11 cellular contexts compared by ENCODE assay signal in genomic region chr7:129781856-129782256, GRCh38.
DNase-seq lines count a peak whose midpoint lies in the region; FAIRE-seq and TF ChIP-seq lines count a peak whose summit lies in the region.
"Had no signal": no experiment of that assay in that cellular context is flagged by ENCODE, and none has a peak within 500 bp of the region (broad histone marks: within the 10 kb centered on the region; RNA-seq: fewer than 3 reads in every experiment).

No MANE protein-coding gene starts in this region.

- peak overlapping the region; percentile 65 for H3K4me3 ChIP-seq in iPS-18a (ENCODE audit: low read length)
- H3K4me3 ChIP-seq in thymus (ENCODE audit: low read length): peak overlapping the region; percentile 24

- H3K9me3 ChIP-seq in iPS-18a (ENCODE audit: control insufficient read depth, low read depth, low read length) (no peaks in the 10 kb centered on the region), thymus (ENCODE audit: control insufficient read depth) (peaks cover 2% of the 10 kb centered on the region)

- peaks cover 41% of the 10 kb centered on the region for H3K4me1 Mint-ChIP-seq in activated naive CD4-positive, alpha-beta T cell treated with anti-CD3 and anti-CD28 coated beads, Interleukin-2, amount 50 U/mL, for 24 hours
- peaks cover 7% of the 10 kb centered on the region for H3K4me1 Mint-ChIP-seq in endothelial cell (ENCODE audit: unreplicated experiment)

- H3K36me3 Mint-ChIP-seq in activated naive CD4-positive, alpha-beta T cell treated with anti-CD3 and anti-CD28 coated beads, Interleukin-2, amount 50 U/mL, for 24 hours: no peaks in the 10 kb centered on the region
- H3K36me3 Mint-ChIP-seq in endothelial cell (ENCODE audit: low read depth, unreplicated experiment): no peaks in the 10 kb centered on the region

- H3K36me3 ChIP-seq in iPS-18a (ENCODE audit: control insufficient read depth, low read depth, low read length) (no peaks in the 10 kb centered on the region), thymus (ENCODE audit: control insufficient read depth, insufficient read depth) (no peaks in the 10 kb centered on the region)

- H3K4me1 ChIP-seq in iPS-18a (ENCODE audit: control insufficient read depth, low read depth, low read length) (peaks cover 35% of the 10 kb centered on the region), thymus (ENCODE audit: control insufficient read depth, insufficient read depth, low read length) (peaks cover 6% of the 10 kb centered on the region)

- no peak for TF ChIP-seq POLR2A in H54 (IDR thresholded peaks at IDR 0.05; ENCODE audit: low read depth, low read length)

- peaks cover 94% of the 10 kb centered on the region for H3K27me3 ChIP-seq in iPS-18a (ENCODE audit: control insufficient read depth, insufficient read depth, low read length)
- peaks cover 92% of the 10 kb centered on the region for H3K27me3 ChIP-seq in thymus (ENCODE audit: control insufficient read depth, insufficient read depth)

- H3K4me3 Mint-ChIP-seq in activated naive CD4-positive, alpha-beta T cell treated with anti-CD3 and anti-CD28 coated beads, Interleukin-2, amount 50 U/mL, for 24 hours: peak overlapping the region; percentile 87
- no peak overlapping the region for H3K4me3 Mint-ChIP-seq in endothelial cell (ENCODE audit: unreplicated experiment)

- no peak for DNase-seq in activated naive CD4-positive, alpha-beta T cell treated with anti-CD3 and anti-CD28 coated beads, Interleukin-2, amount 50 U/mL, for 16 hours
- peak; percentile 78 for DNase-seq in NCI-H82 (lab: John Stamatoyannopoulos, UW)
- DNase-seq in endothelial cell (ENCODE audit: low spot score): no peak
- no peak for DNase-seq in RCC 7860 (ENCODE audit: low spot score)
- no peak for DNase-seq in H54 (ENCODE audit: insufficient read length, low spot score)
- DNase-seq: dorsolateral prefrontal cortex, left ventricle myocardium superior had no signal

- no peaks in the 10 kb centered on the region for H3K9me3 Mint-ChIP-seq in activated naive CD4-positive, alpha-beta T cell treated with anti-CD3 and anti-CD28 coated beads, Interleukin-2, amount 50 U/mL, for 24 hours
- no peaks in the 10 kb centered on the region for H3K9me3 Mint-ChIP-seq in endothelial cell (ENCODE audit: unreplicated experiment)

- H3K27ac Mint-ChIP-seq in activated naive CD4-positive, alpha-beta T cell treated with anti-CD3 and anti-CD28 coated beads, Interleukin-2, amount 50 U/mL, for 24 hours: peak overlapping the region; percentile 74
- no peak overlapping the region for H3K27ac Mint-ChIP-seq in endothelial cell (ENCODE audit: unreplicated experiment)

- 3% methylated on average over 43 of the region's 43 CpGs for WGBS in thymus

- no peak overlapping the region for H3K9ac ChIP-seq in iPS-18a (ENCODE audit: low read length)

- peaks cover 49% of the 10 kb centered on the region for H3K27me3 Mint-ChIP-seq in activated naive CD4-positive, alpha-beta T cell treated with anti-CD3 and anti-CD28 coated beads, Interleukin-2, amount 50 U/mL, for 24 hours
- peaks cover 41% of the 10 kb centered on the region for H3K27me3 Mint-ChIP-seq in endothelial cell (ENCODE audit: unreplicated experiment)

- TF ChIP-seq CTCF in endothelial cell (IDR thresholded peaks at IDR 0.05; ENCODE audit: unreplicated experiment): no peak

- FAIRE-seq in RCC 7860 (lab: Jason Lieb, UNC) (no peak), H54 (lab: Jason Lieb, UNC) (no peak)
- FAIRE-seq: urothelium cell line had no signal

- no peak overlapping the region for H3K27ac ChIP-seq in iPS-18a (ENCODE audit: low read length)
- H3K27ac ChIP-seq in thymus (ENCODE audit: low read depth): no peak overlapping the region
- H3K27ac ChIP-seq: dorsolateral prefrontal cortex had no signal
